1 cellular context compared by ENCODE assay signal in the genomic region with DNA sequence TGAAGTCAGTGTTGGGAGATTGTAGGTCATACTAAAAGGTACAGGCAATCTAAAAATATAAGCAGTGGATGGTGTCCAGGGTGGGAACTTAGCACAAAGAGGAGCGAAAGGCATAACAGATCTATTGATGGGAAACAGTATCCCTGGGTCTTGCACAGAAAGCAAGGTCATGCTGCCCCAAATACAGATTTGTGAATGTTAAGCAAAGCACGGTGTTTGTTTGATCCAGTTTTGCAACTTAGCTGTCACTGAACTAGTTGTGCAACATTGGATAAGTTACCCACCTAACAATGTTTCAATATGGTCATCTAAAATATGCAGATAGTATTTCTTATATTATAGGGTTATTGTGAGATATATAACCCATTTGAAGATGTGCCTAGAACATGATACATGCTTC.
TF ChIP-seq lines count a peak whose summit lies in the region.

No MANE protein-coding gene starts in this region.

TF ChIP-seq in HepG2, 621 proteins besides CTCF, POLR2A, EP300 and RAD21 (continued from another document):
- TF ChIP-seq MIXL1 (CRISPR knock-in tag; IDR thresholded peaks at IDR 0.05), result no peak
- TF ChIP-seq HNRNPL (IDR thresholded peaks at IDR 0.05; ENCODE audit: low read depth, low read length), result no peak
- TF ChIP-seq, protein P1, sequence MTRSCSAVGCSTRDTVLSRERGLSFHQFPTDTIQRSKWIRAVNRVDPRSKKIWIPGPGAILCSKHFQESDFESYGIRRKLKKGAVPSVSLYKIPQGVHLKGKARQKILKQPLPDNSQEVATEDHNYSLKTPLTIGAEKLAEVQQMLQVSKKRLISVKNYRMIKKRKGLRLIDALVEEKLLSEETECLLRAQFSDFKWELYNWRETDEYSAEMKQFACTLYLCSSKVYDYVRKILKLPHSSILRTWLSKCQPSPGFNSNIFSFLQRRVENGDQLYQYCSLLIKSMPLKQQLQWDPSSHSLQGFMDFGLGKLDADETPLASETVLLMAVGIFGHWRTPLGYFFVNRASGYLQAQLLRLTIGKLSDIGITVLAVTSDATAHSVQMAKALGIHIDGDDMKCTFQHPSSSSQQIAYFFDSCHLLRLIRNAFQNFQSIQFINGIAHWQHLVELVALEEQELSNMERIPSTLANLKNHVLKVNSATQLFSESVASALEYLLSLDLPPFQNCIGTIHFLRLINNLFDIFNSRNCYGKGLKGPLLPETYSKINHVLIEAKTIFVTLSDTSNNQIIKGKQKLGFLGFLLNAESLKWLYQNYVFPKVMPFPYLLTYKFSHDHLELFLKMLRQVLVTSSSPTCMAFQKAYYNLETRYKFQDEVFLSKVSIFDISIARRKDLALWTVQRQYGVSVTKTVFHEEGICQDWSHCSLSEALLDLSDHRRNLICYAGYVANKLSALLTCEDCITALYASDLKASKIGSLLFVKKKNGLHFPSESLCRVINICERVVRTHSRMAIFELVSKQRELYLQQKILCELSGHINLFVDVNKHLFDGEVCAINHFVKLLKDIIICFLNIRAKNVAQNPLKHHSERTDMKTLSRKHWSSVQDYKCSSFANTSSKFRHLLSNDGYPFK (CRISPR knock-in tag; IDR thresholded peaks at IDR 0.05; ENCODE audit: borderline replicate concordance), result no peak
- TF ChIP-seq TCF7 (IDR thresholded peaks at IDR 0.05; ENCODE audit: low read depth), result 0 out of 2 replicates have a peak, but pooled peaks have one; percentile 19
- no peak for TF ChIP-seq ZNF260 (CRISPR knock-in tag; IDR thresholded peaks at IDR 0.05; ENCODE audit: borderline replicate concordance, low read depth)
- TF ChIP-seq, protein P2, sequence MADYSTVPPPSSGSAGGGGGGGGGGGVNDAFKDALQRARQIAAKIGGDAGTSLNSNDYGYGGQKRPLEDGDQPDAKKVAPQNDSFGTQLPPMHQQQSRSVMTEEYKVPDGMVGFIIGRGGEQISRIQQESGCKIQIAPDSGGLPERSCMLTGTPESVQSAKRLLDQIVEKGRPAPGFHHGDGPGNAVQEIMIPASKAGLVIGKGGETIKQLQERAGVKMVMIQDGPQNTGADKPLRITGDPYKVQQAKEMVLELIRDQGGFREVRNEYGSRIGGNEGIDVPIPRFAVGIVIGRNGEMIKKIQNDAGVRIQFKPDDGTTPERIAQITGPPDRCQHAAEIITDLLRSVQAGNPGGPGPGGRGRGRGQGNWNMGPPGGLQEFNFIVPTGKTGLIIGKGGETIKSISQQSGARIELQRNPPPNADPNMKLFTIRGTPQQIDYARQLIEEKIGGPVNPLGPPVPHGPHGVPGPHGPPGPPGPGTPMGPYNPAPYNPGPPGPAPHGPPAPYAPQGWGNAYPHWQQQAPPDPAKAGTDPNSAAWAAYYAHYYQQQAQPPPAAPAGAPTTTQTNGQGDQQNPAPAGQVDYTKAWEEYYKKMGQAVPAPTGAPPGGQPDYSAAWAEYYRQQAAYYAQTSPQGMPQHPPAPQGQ (CRISPR knock-in tag; IDR thresholded peaks at IDR 0.05; ENCODE audit: borderline replicate concordance), result no peak
- TF ChIP-seq KLF13 (CRISPR knock-in tag; IDR thresholded peaks at IDR 0.05), result no peak
- TF ChIP-seq MEF2D (CRISPR knock-in tag; IDR thresholded peaks at IDR 0.05), result no peak
